In genomic region chr20:14631011-14631410, GRCh38 we compare ENCODE assay signal across 20 cellular contexts.
DNase-seq lines count a peak whose midpoint lies in the region; ATAC-seq and TF ChIP-seq lines count a peak whose summit lies in the region.
"Had no signal": no experiment of that assay in that cellular context is flagged by ENCODE, and none has a peak within 500 bp of the region (broad histone marks: within the 10 kb centered on the region; RNA-seq: fewer than 3 reads in every experiment).

No MANE protein-coding gene starts in this region.

- H3K27ac ChIP-seq in colonic mucosa (no peak overlapping the region), hepatocyte (peak overlapping the region; percentile 72), PC-3 (ENCODE audit: low read length) (no peak overlapping the region), coronary artery (no peak overlapping the region)
- H3K27ac ChIP-seq: A549; BLaER1 treated with 17β-estradiol and CSF1 and Interleukin-3, amounts not matched to agents 10 nM and 100 nM had no signal

- TF ChIP-seq CTCF in colonic mucosa (IDR thresholded peaks at IDR 0.05) (no peak), hepatocyte (IDR thresholded peaks at IDR 0.05; ENCODE audit: poor library complexity) (no peak), mucosa of descending colon (IDR thresholded peaks at IDR 0.05) (no peak), PC-3 (conservative IDR thresholded peaks at IDR 0.05; ENCODE audit: low read depth, low read length) (no peak), coronary artery (IDR thresholded peaks at IDR 0.05) (no peak)

- ATAC-seq in mucosa of descending colon (peak; percentile 88), PC-3 (no peak)
- ATAC-seq: A549 had no signal

- H2AFZ ChIP-seq in hepatocyte (peak overlapping the region; percentile 29), PC-3 (ENCODE audit: low read length) (no peak overlapping the region)

- H3K79me2 ChIP-seq in hepatocyte (no peaks in the 10 kb centered on the region), PC-3 (ENCODE audit: low read length) (no peaks in the 10 kb centered on the region)

- no peaks in the 10 kb centered on the region for H3F3A ChIP-seq in PC-3 (ENCODE audit: low read length, unreplicated experiment)

- H3K4me2 ChIP-seq in hepatocyte, result no peak overlapping the region
- H3K4me2 ChIP-seq in PC-3 (ENCODE audit: low read length), result no peak overlapping the region
- H3K4me2 ChIP-seq: A549; BLaER1 treated with 17β-estradiol and CSF1 and Interleukin-3, amounts not matched to agents 10 nM and 100 nM had no signal

- H3K4me1 ChIP-seq in colonic mucosa, result no peaks in the 10 kb centered on the region
- H3K4me1 ChIP-seq in hepatocyte (ENCODE audit: insufficient read depth), result no peaks in the 10 kb centered on the region
- H3K4me1 ChIP-seq in mucosa of descending colon (ENCODE audit: low read depth), result no peaks in the 10 kb centered on the region
- peaks cover 10% of the 10 kb centered on the region for H3K4me1 ChIP-seq in PC-3 (ENCODE audit: insufficient read depth, low read length)
- H3K4me1 ChIP-seq: A549 had no signal

- H3K9ac ChIP-seq in colonic mucosa (ENCODE audit: low read depth in 2 of 2, low read length in 2 of 2), result no peak overlapping the region
- H3K9ac ChIP-seq in PC-3 (ENCODE audit: low read length), result no peak overlapping the region
- H3K9ac ChIP-seq: BLaER1 treated with 17β-estradiol and CSF1 and Interleukin-3, amounts not matched to agents 10 nM and 100 nM had no signal

- 76% methylated on average over 4 of the region's 4 CpGs for WGBS in hepatocyte (ENCODE audit: low lambda C conversion rate, missing lambda C conversion rate)

- no TSS peak for BruUV-seq in PC-3 (replicated peaks; lab: Mats Ljungman, UMichigan)

- POLR2A ChIA-PET in PC-3 (lab: Charles Lee; ENCODE audit: unreplicated experiment), result no interaction called here

- CTCF ChIA-PET in PC-3 (lab: Charles Lee), result no interaction called here

- no peaks in the 10 kb centered on the region for H3K27me3 ChIP-seq in colonic mucosa
- no peaks in the 10 kb centered on the region for H3K27me3 ChIP-seq in hepatocyte
- no peaks in the 10 kb centered on the region for H3K27me3 ChIP-seq in PC-3 (ENCODE audit: low read length)
- H3K27me3 ChIP-seq: BE2C; BLaER1 treated with 17β-estradiol and CSF1 and Interleukin-3, amounts not matched to agents 10 nM and 100 nM had no signal

- H4K20me1 ChIP-seq in hepatocyte (ENCODE audit: insufficient read depth, poor library complexity, severe bottlenecking) (no peaks in the 10 kb centered on the region), PC-3 (ENCODE audit: low read length) (no peaks in the 10 kb centered on the region)
- H4K20me1 ChIP-seq: BLaER1 treated with 17β-estradiol and CSF1 and Interleukin-3, amounts not matched to agents 10 nM and 100 nM had no signal

- peak; percentile 61 for DNase-seq in colonic mucosa
- peak; percentile 13 for DNase-seq in hepatocyte (ENCODE audit: low spot score)
- DNase-seq in mucosa of descending colon, result peak in 1 of 3 donors; percentile 45
- no peak for DNase-seq in PC-3
- DNase-seq in amniotic stem cell (lab: John Stamatoyannopoulos, UW), result no peak
- DNase-seq in coronary artery (ENCODE audit: low spot score), result no peak
- DNase-seq: 8988T; ACHN; AML-193; BE2C; Calu3; CD4-positive, alpha-beta T cell; COR-L47; DMS153; DND-41; GOT3; H7; HCEC 1CT had no signal

- no peaks in the 10 kb centered on the region for H3K9me3 ChIP-seq in colonic mucosa
- H3K9me3 ChIP-seq in hepatocyte (ENCODE audit: low read depth), result no peaks in the 10 kb centered on the region
- no peaks in the 10 kb centered on the region for H3K9me3 ChIP-seq in mucosa of descending colon
- H3K9me3 ChIP-seq in PC-3 (ENCODE audit: low read length), result no peaks in the 10 kb centered on the region
- H3K9me3 ChIP-seq: A549, BE2C had no signal

- intact Hi-C loops in colonic mucosa (cut with DNase I), result no loop called here
- intact Hi-C loops in mucosa of descending colon (cut with DNase I, micrococcal nuclease), result no loop called here
- intact Hi-C loops in PC-3 (cut with micrococcal nuclease), result no loop called here

- no peaks in the 10 kb centered on the region for H3K36me3 ChIP-seq in colonic mucosa
- no peaks in the 10 kb centered on the region for H3K36me3 ChIP-seq in hepatocyte (replicated peaks; ENCODE audit: insufficient read depth, low read depth)
- no peaks in the 10 kb centered on the region for H3K36me3 ChIP-seq in mucosa of descending colon (ENCODE audit: low read depth)
- H3K36me3 ChIP-seq in PC-3 (ENCODE audit: low read depth, low read length), result no peaks in the 10 kb centered on the region
- H3K36me3 ChIP-seq: BE2C; BLaER1 treated with 17β-estradiol and CSF1 and Interleukin-3, amounts not matched to agents 10 nM and 100 nM had no signal

- H3K9me2 ChIP-seq in hepatocyte (replicated peaks; ENCODE audit: insufficient read depth) (no peaks in the 10 kb centered on the region), PC-3 (replicated peaks; ENCODE audit: low read length) (no peaks in the 10 kb centered on the region)

- H3K4me3 ChIP-seq in colonic mucosa, result no peak overlapping the region
- H3K4me3 ChIP-seq in hepatocyte, result no peak overlapping the region
- no peak overlapping the region for H3K4me3 ChIP-seq in mucosa of descending colon
- H3K4me3 ChIP-seq in PC-3 (ENCODE audit: low read length), result no peak overlapping the region
- H3K4me3 ChIP-seq in coronary artery, result no peak overlapping the region
- H3K4me3 ChIP-seq: A549; BLaER1 treated with 17β-estradiol and CSF1 and Interleukin-3, amounts not matched to agents 10 nM and 100 nM had no signal

Comparison
In these comparisons a context has a peak if more than half of its experiments do, and no peak if none do; other contexts are left out.
1. DNase-seq: peak in colonic mucosa (single experiment) and hepatocyte (single experiment); none in PC-3 (single experiment), amniotic stem cell (single experiment) and coronary artery (single experiment).